Comparison of ENCODE assay signal across 12 cellular contexts in genomic region chr5:31987985-31988710, GRCh38.
DNase-seq lines count a peak whose midpoint lies in the region; TF ChIP-seq lines count a peak whose summit lies in the region.
"Had no signal": no experiment of that assay in that cellular context is flagged by ENCODE, and none has a peak within 500 bp of the region (broad histone marks: within the 10 kb centered on the region; RNA-seq: fewer than 3 reads in every experiment).

No MANE protein-coding gene starts in this region.

- DNase-seq in HFF-Myc (ENCODE audit: extremely low read depth, low read depth) (peak; percentile 80), T1000 (lab: John Stamatoyannopoulos, UW) (peak; percentile 91), fibroblast of the conjunctiva (ENCODE audit: low read depth) (peak; percentile 82), SKM-1 treated with dmso at 0.1 percent for 144 hours (lab: John Stamatoyannopoulos, UW; ENCODE audit: unreplicated experiment) (no peak)
- no peak for DNase-seq in activated CD4-positive, alpha-beta T cell treated with anti-CD3 and anti-CD28 coated beads, Interleukin-2, amount 50 U/mL, for 48 hours
- no peak for DNase-seq in activated effector memory CD4-positive, alpha-beta T cell treated with Interleukin-2 at 50 U/mL for 16 hours
- DNase-seq: body of pancreas, GF-D8, heart left ventricle, NCI-H510A treated with DMSO at 0.1 percent for 48 hours had no signal

- no peak overlapping the region for H3K9ac ChIP-seq in subcutaneous abdominal adipose tissue (ENCODE audit: low read length in 5 of 5)

- peaks cover 0 to 15% (median 8%) of the 10 kb centered on the region in 5 donors for H3K36me3 ChIP-seq in subcutaneous abdominal adipose tissue (ENCODE audit: control insufficient read depth in 5 of 5, insufficient read depth in 5 of 5, low read length in 5 of 5)

- H3K9me3 ChIP-seq in subcutaneous abdominal adipose tissue (ENCODE audit: control insufficient read depth in 5 of 5, low read length in 5 of 5), result peaks cover 0 to 3% (median 0%) of the 10 kb centered on the region in 5 donors
- H3K9me3 ChIP-seq: body of pancreas, heart left ventricle had no signal

- H3K27ac ChIP-seq in subcutaneous abdominal adipose tissue (ENCODE audit: low read depth, low read length), result peak overlapping the region; percentile 93
- H3K27ac ChIP-seq: body of pancreas, heart left ventricle had no signal

- H3K27me3 ChIP-seq in subcutaneous abdominal adipose tissue (ENCODE audit: control insufficient read depth in 5 of 5, insufficient read depth in 4 of 5, low read length in 5 of 5), result no peaks in the 10 kb centered on the region
- H3K27me3 ChIP-seq: body of pancreas, heart left ventricle had no signal

- peaks cover 11 to 58% (median 42%) of the 10 kb centered on the region in 5 donors for H3K4me1 ChIP-seq in subcutaneous abdominal adipose tissue (ENCODE audit: control insufficient read depth in 5 of 5, insufficient read depth in 5 of 5, low read length in 5 of 5)
- H3K4me1 ChIP-seq: body of pancreas had no signal

- TF ChIP-seq CTCF in HFF-Myc (IDR thresholded peaks at IDR 0.05; ENCODE audit: low read depth, low read length, missing control alignments), result no peak

- no peak overlapping the region for H3K4me3 ChIP-seq in HFF-Myc (replicated peaks; ENCODE audit: low read depth, low read length)
- no peak overlapping the region for H3K4me3 ChIP-seq in subcutaneous abdominal adipose tissue (ENCODE audit: low read depth in 1 of 5, low read length in 5 of 5)
- H3K4me3 ChIP-seq: body of pancreas, heart left ventricle, K562 had no signal

Comparison
In these comparisons a context has a peak if more than half of its experiments do, and no peak if none do; other contexts are left out.
1. DNase-seq: peak in HFF-Myc (single experiment), T1000 (single experiment) and fibroblast of the conjunctiva (single experiment); none in activated CD4-positive, alpha-beta T cell treated with anti-CD3 and anti-CD28 coated beads, Interleukin-2, amount 50 U/mL, for 48 hours (0 of 2), SKM-1 treated with dmso at 0.1 percent for 144 hours (single experiment) and activated effector memory CD4-positive, alpha-beta T cell treated with Interleukin-2 at 50 U/mL for 16 hours (single experiment).